Comparison of ENCODE assay signal across 19 cellular contexts in the genomic region with DNA sequence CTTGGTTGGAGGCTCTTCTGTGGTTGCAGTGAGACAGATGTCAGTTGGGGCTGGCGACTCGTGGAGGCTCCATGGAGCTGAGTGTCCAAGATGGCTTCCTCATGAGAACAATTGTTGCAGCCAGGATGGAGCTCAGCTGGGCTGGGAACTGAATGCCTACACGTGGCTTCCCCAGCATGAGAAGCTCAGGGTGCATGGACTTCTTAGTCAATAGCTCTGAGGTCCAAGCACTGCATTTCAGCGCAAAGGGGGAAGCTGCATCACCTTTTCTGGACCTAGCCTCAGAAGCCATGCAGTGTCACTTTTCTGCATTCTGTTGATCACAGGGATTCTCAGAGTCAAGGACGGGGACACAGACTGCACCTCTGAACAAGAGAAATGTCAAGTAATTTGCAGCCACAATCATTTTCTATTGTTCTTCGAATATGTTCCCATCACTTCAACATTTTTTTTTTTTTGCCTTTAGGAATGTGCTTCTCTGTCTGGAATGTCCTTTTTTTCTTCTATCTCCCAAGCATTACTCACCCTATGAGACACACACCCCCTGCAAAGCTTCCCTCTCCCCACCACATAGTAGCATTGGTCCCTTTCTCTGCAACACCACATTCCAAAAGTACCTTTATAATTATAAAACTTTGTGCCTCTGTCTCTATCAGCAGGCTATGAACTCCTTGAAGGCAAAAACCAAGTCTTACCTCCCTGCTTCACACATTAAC. TPM values are rescaled to one million over a fixed set of nuclear protein-coding genes. Genes with fewer than 3 reads are reported as not detected.
DNase-seq lines count a peak whose midpoint lies in the region; TF ChIP-seq lines count a peak whose summit lies in the region.
"Had no signal": no experiment of that assay in that cellular context is flagged by ENCODE, and none has a peak within 500 bp of the region (broad histone marks: within the 10 kb centered on the region; RNA-seq: fewer than 3 reads in every experiment).

No MANE protein-coding gene starts in this region.

- intact Hi-C loops in CD14-positive monocyte (cut with micrococcal nuclease) = no loop called here

- H3K4me3 Mint-ChIP-seq in CD14-positive monocyte = no peak overlapping the region
- H3K4me3 Mint-ChIP-seq: brain had no signal

- no peaks in the 10 kb centered on the region for H3K36me3 Mint-ChIP-seq in CD14-positive monocyte
- H3K36me3 Mint-ChIP-seq: brain had no signal

- DNase-seq in HS-27A (ENCODE audit: low read depth) = peak; percentile 20
- peak; percentile 45 for DNase-seq in astrocyte of the cerebellum (ENCODE audit: low read depth)
- peak; percentile 58 for DNase-seq in islet precursor cell
- DNase-seq in COR-L47 (lab: John Stamatoyannopoulos, UW) = no peak
- no peak for DNase-seq in HPDE6-E6E7 (ENCODE audit: extremely low spot score)
- no peak for DNase-seq in NOMO-1 (lab: John Stamatoyannopoulos, UW; ENCODE audit: unreplicated experiment in 2 of 2)
- no peak for DNase-seq in CD14-positive monocyte (ENCODE audit: low spot score)
- DNase-seq: activated CD4-positive, CD25-positive, alpha-beta regulatory T cell treated with anti-CD3 and anti-CD28 coated beads, Interleukin-2, amount 50 U/mL, for 72 hours; activated CD8-positive, alpha-beta memory T cell treated with anti-CD3 and anti-CD28 coated beads, Interleukin-2, amount 50 U/mL, for 4 hours; activated gamma-delta T cell treated with Interleukin-2 at 50 U/mL for 16 hours; MM.1S; NCI-H187; NCI-H446 treated with DMSO at 0.1 percent for 48 hours; T-helper 2 cell had no signal

- TF ChIP-seq CTCF in astrocyte of the cerebellum (IDR thresholded peaks at IDR 0.05; ENCODE audit: low read depth, low read length, missing control alignments) (no peak), CD14-positive monocyte (IDR thresholded peaks at IDR 0.05) (no peak)

- in situ Hi-C loops in astrocyte of the cerebellum (cut with HindIII; ENCODE audit: low sequenced_read_pairs) = no loop called here

- peaks cover 0 to 13% (median 1%) of the 10 kb centered on the region in 7 donors for H3K9me3 Mint-ChIP-seq in CD14-positive monocyte
- H3K9me3 Mint-ChIP-seq: brain had no signal

- H3K27ac Mint-ChIP-seq in CD14-positive monocyte = no peak overlapping the region
- H3K27ac Mint-ChIP-seq: brain had no signal

- peaks cover 0 to 4% (median 2%) of the 10 kb centered on the region in 3 donors for H3K27me3 Mint-ChIP-seq in CD14-positive monocyte (ENCODE audit: low read depth in 3 of 3)

- no peaks in the 10 kb centered on the region for H3K4me1 Mint-ChIP-seq in CD14-positive monocyte

- H3K4me3 ChIP-seq in astrocyte of the cerebellum (ENCODE audit: low read depth, low read length) = no peak overlapping the region
- H3K4me3 ChIP-seq: esophagus muscularis mucosa, HAP-1, thoracic aorta had no signal

RNA-seq across cellular contexts. Expression of a gene that starts 57.5 kb away (rescaled TPM):
- not detected for polyA plus RNA-seq in CD14-positive monocyte
- polyA plus RNA-seq: HepG2 had no signal

Comparison
In these comparisons a context has a peak if more than half of its experiments do, and no peak if none do; other contexts are left out.
1. DNase-seq: peak in HS-27A (single experiment), astrocyte of the cerebellum (single experiment) and islet precursor cell (single experiment); none in COR-L47 (single experiment), HPDE6-E6E7 (single experiment), NOMO-1 (0 of 2) and CD14-positive monocyte (single experiment).